Comparison of ENCODE assay signal across 11 cellular contexts in genomic region chr22:31278643-31279326, GRCh38. TPM values are rescaled to one million over a fixed set of nuclear protein-coding genes. Genes with fewer than 3 reads are reported as not detected.
DNase-seq lines count a peak whose midpoint lies in the region; ATAC-seq and TF ChIP-seq lines count a peak whose summit lies in the region.
"Had no signal": no experiment of that assay in that cellular context is flagged by ENCODE, and none has a peak within 500 bp of the region (broad histone marks: within the 10 kb centered on the region; RNA-seq: fewer than 3 reads in every experiment).

No MANE protein-coding gene starts in this region.

- no peak overlapping the region for H3K18ac ChIP-seq in trophoblast cell (ENCODE audit: low read length)

- H4K8ac ChIP-seq in trophoblast cell (ENCODE audit: low read depth, low read length): no peak overlapping the region

- H3K4me2 ChIP-seq in trophoblast cell (ENCODE audit: low read length): no peak overlapping the region
- H3K4me2 ChIP-seq: hepatocyte had no signal

- H3K4me3 ChIP-seq in left ventricle myocardium inferior (no peak overlapping the region), heart left ventricle (no peak overlapping the region), vagina (no peak overlapping the region), trophoblast cell (ENCODE audit: low read depth, low read length) (no peak overlapping the region)
- H3K4me3 ChIP-seq: hepatocyte, uterus had no signal

- H3K27ac ChIP-seq in left ventricle myocardium inferior (replicated peaks) (peak overlapping the region; percentile 5), heart left ventricle (peak overlapping the region in 1 of 12 donors; percentile 70), vagina (peak overlapping the region; percentile 51), trophoblast cell (ENCODE audit: low read depth, low read length) (no peak overlapping the region)
- H3K27ac ChIP-seq: hepatocyte had no signal

- H3K9me3 ChIP-seq in left ventricle myocardium inferior (replicated peaks) (no peaks in the 10 kb centered on the region), heart left ventricle (no peaks in the 10 kb centered on the region), vagina (no peaks in the 10 kb centered on the region), trophoblast cell (ENCODE audit: insufficient read depth, low read depth, low read length) (no peaks in the 10 kb centered on the region)
- H3K9me3 ChIP-seq: uterus had no signal

- peaks cover 84% of the 10 kb centered on the region for H3K36me3 ChIP-seq in left ventricle myocardium inferior
- peaks cover 0 to 96% (median 89%) of the 10 kb centered on the region in 9 donors for H3K36me3 ChIP-seq in heart left ventricle
- peaks cover 0 to 65% of the 10 kb centered on the region in 2 donors for H3K36me3 ChIP-seq in vagina
- H3K36me3 ChIP-seq in trophoblast cell (ENCODE audit: control insufficient read depth in 1 of 2, insufficient read depth in 2 of 2, low read length in 2 of 2): peaks cover 38 to 57% of the 10 kb centered on the region in 2 experiments
- H3K36me3 ChIP-seq: uterus had no signal

- H3K79me1 ChIP-seq in trophoblast cell (ENCODE audit: low read length): peaks cover 4% of the 10 kb centered on the region

- TF ChIP-seq POLR2A in heart left ventricle (IDR thresholded peaks at IDR 0.05) (no peak), vagina (IDR thresholded peaks at IDR 0.05) (no peak)

- H3K4me1 ChIP-seq in left ventricle myocardium inferior: peaks cover 7% of the 10 kb centered on the region
- peaks cover 0 to 15% (median 0%) of the 10 kb centered on the region in 12 donors for H3K4me1 ChIP-seq in heart left ventricle
- H3K4me1 ChIP-seq in vagina: no peaks in the 10 kb centered on the region
- H3K4me1 ChIP-seq in trophoblast cell (ENCODE audit: control insufficient read depth in 1 of 2, insufficient read depth in 2 of 2, low read length in 2 of 2): peaks cover 5% of the 10 kb centered on the region in 2 experiments
- H3K4me1 ChIP-seq: uterus had no signal

- H3K14ac ChIP-seq in trophoblast cell (ENCODE audit: low read length): no peak overlapping the region

- H2AK5ac ChIP-seq in trophoblast cell (ENCODE audit: low read length): no peak overlapping the region

- H3K4ac ChIP-seq in trophoblast cell (ENCODE audit: low read depth, low read length): no peak overlapping the region

- H3K27ac Mint-ChIP-seq in brain (peak overlapping the region in 3 of 5 experiments; percentile 33 to 40 (median 33)), naive B cell (peak overlapping the region; percentile 60 to 92 (median 84))

- intact Hi-C loops in left ventricle myocardium inferior (cut with micrococcal nuclease): no loop called here
- intact Hi-C loops in heart left ventricle (cut with DNase I): loop anchor here in 2 of 10 donors (10.0 kb wide), 2 partner anchors 64 to 174 kb away; partner anchors contain the start of genes LIMK2 (in 1 of the 2) and SELENOM (in 1 of the 2)
- intact Hi-C loops in vagina (cut with DNase I): no loop called here

- H3K23ac ChIP-seq in trophoblast cell (ENCODE audit: low read length): no peak overlapping the region

- no peak for DNase-seq in left ventricle myocardium inferior
- DNase-seq in heart left ventricle: no peak
- DNase-seq in naive B cell: no peak
- no peak for DNase-seq in vagina (ENCODE audit: extremely low spot score in 2 of 2)
- no peak for DNase-seq in nucleus accumbens (lab: John Stamatoyannopoulos, UW)
- no peak for DNase-seq in trophoblast cell
- DNase-seq in NK-92 (lab: John Stamatoyannopoulos, UW; ENCODE audit: unreplicated experiment): no peak
- DNase-seq: NCI-H1436 treated with DMSO at 0.1 percent for 48 hours, uterus had no signal

- H3K27me3 Mint-ChIP-seq in brain: no peaks in the 10 kb centered on the region
- H3K27me3 Mint-ChIP-seq in naive B cell: no peaks in the 10 kb centered on the region

- H3K36me3 Mint-ChIP-seq in brain: peaks cover 25% of the 10 kb centered on the region
- H3K36me3 Mint-ChIP-seq in naive B cell: peaks cover 7% of the 10 kb centered on the region in 2 donors

- H3K4me1 Mint-ChIP-seq in brain (peaks cover 5% of the 10 kb centered on the region), naive B cell (peaks cover 10 to 34% (median 19%) of the 10 kb centered on the region in 3 donors)

- no peak overlapping the region for H3K4me3 Mint-ChIP-seq in brain
- H3K4me3 Mint-ChIP-seq in naive B cell: no peak overlapping the region

- H2AFZ ChIP-seq in trophoblast cell (ENCODE audit: insufficient read depth, low read length, poor library complexity): no peak overlapping the region
- H2AFZ ChIP-seq: hepatocyte had no signal

- TF ChIP-seq CTCF in left ventricle myocardium inferior (IDR thresholded peaks at IDR 0.05; ENCODE audit: borderline replicate concordance) (no peak), heart left ventricle (IDR thresholded peaks at IDR 0.05) (no peak), brain (conservative IDR thresholded peaks at IDR 0.05) (no peak), vagina (IDR thresholded peaks at IDR 0.05) (no peak)

- H2BK120ac ChIP-seq in trophoblast cell (ENCODE audit: insufficient read depth, low read length, poor library complexity): no peak overlapping the region

- no peak overlapping the region for H3K9ac ChIP-seq in trophoblast cell (ENCODE audit: low read length)

- H3K9me3 Mint-ChIP-seq in brain (no peaks in the 10 kb centered on the region), naive B cell (no peaks in the 10 kb centered on the region)

- H4K12ac ChIP-seq in trophoblast cell (ENCODE audit: low read depth, low read length): no peak overlapping the region

- H4K91ac ChIP-seq in trophoblast cell (ENCODE audit: low read depth, low read length): no peak overlapping the region

- no peak overlapping the region for H2BK12ac ChIP-seq in trophoblast cell (ENCODE audit: low read length)

- H3K79me2 ChIP-seq in trophoblast cell (ENCODE audit: control insufficient read depth, insufficient read depth, low read length, poor library complexity): no peaks in the 10 kb centered on the region
- H3K79me2 ChIP-seq: hepatocyte had no signal

- ATAC-seq in heart left ventricle: no peak
- ATAC-seq in naive B cell (ENCODE audit: low read depth in 2 of 2): no peak

- WGBS in heart left ventricle, 4 donors: 62 to 77% (median 73%) methylated on average over 6 of the region's 6 CpGs
- no CpG with 5 or more reads among the region's 6 CpGs for WGBS in trophoblast cell (ENCODE audit: extremely low coverage, insufficient coverage, insufficient read length)

- H2BK5ac ChIP-seq in trophoblast cell (ENCODE audit: low read depth, low read length, poor library complexity): no peak overlapping the region

- H3K27me3 ChIP-seq in left ventricle myocardium inferior (ENCODE audit: low read depth): no peaks in the 10 kb centered on the region
- no peaks in the 10 kb centered on the region for H3K27me3 ChIP-seq in heart left ventricle
- no peaks in the 10 kb centered on the region for H3K27me3 ChIP-seq in vagina
- H3K27me3 ChIP-seq in trophoblast cell (ENCODE audit: insufficient read depth, low read length): no peaks in the 10 kb centered on the region
- H3K27me3 ChIP-seq: hepatocyte, uterus had no signal

RNA-seq across cellular contexts. Expression of gene PIK3IP1, which starts 13.5 kb away (rescaled TPM):
- 11.1 TPM for total RNA-seq in left ventricle myocardium inferior
- total RNA-seq in heart left ventricle: 10 to 100 TPM in 7 of 9 donors, 1 to 10 TPM in 2; 3.8 to 40.7 (median 27.8) TPM
- 1 to 10 TPM; 4.0 to 7.8 TPM for polyA plus RNA-seq in heart left ventricle
- 33.3 TPM for polyA plus RNA-seq in brain (ENCODE audit: insufficient read depth, low read depth, low replicate concordance)
- 100 to 1,000 TPM; 107 to 235 (median 181) TPM for polyA plus RNA-seq in naive B cell (ENCODE audit: low read depth in 6 of 6)
- total RNA-seq in vagina: 32.4 TPM
- 3.7 and 4.0 TPM in 2 replicates for polyA plus RNA-seq in trophoblast cell (2013)
